Comparison of ENCODE assay signal across 8 cellular contexts in genomic region chr5:150302301-150303069, GRCh38. TPM values are rescaled to one million over a fixed set of nuclear protein-coding genes. Genes with fewer than 3 reads are reported as not detected.
DNase-seq lines count a peak whose midpoint lies in the region; ATAC-seq and TF ChIP-seq lines count a peak whose summit lies in the region.

TSS of gene ARSI (minus strand) at chr5:150302905. CDS start at chr5:150302373, 532 bp downstream.

- H3K27me3 ChIP-seq in WERI-Rb-1 (ENCODE audit: insufficient read depth, low read depth, severe bottlenecking) (no peaks in the 10 kb centered on the region), heart left ventricle (peaks cover 0 to 32% (median 16%) of the 10 kb centered on the region in 9 donors)

- DNase-seq in DMS114 treated with DMSO at 0.1 percent for 48 hours (lab: John Stamatoyannopoulos, UW; ENCODE audit: unreplicated experiment) (peak; percentile 25), WERI-Rb-1 (no peak), heart left ventricle (peak in 4 of 5 donors; percentile 32 to 59 (median 56)), posterior vena cava (ENCODE audit: low spot score) (peak; percentile 87), NCI-H2081 treated with DMSO at 0.1 percent for 48 hours (lab: John Stamatoyannopoulos, UW) (no peak)
- no peak for DNase-seq in activated T-helper 1 cell treated with anti-CD3 and anti-CD28 coated beads, Interleukin-12 subunit alpha, Interleukin-12 subunit beta, Interleukin-2, Interleukin-4 antibody, amounts not matched to agents 30 ng/mL and 10 ng/mL and 1 ng/mL, durations not matched to agents 14 hours and 24 hours and 36 hours (ENCODE audit: low spot score)
- no peak for DNase-seq in activated CD4-positive, alpha-beta T cell treated with anti-CD3 and anti-CD28 coated beads for 4 hours

- no peak for TF ChIP-seq POLR2A in heart left ventricle (IDR thresholded peaks at IDR 0.05)

- peak within 1 kb of the TSS; percentile 65 for H3K27ac ChIP-seq in WERI-Rb-1
- peak within 1 kb of the TSS in 7 of 12 donors; percentile 20 to 73 (median 53) for H3K27ac ChIP-seq in heart left ventricle

- no peaks in the 10 kb centered on the region for H3K9me3 Mint-ChIP-seq in activated T-helper 1 cell treated with anti-CD3 and anti-CD28 coated beads, Interleukin-12 subunit alpha, Interleukin-12 subunit beta, Interleukin-2, Interleukin-4 antibody, amounts not matched to agents 30 ng/mL and 10 ng/mL and 1 ng/mL, durations not matched to agents 14 hours and 24 hours and 36 hours

- ATAC-seq in heart left ventricle (peak in 3 of 4 donors; percentile 44 to 79 (median 77)), HG02970 (IDR thresholded peaks at IDR 0.05; ENCODE audit: low FRiP score, unreplicated experiment) (no peak)

- WGBS in heart left ventricle, 4 donors: 2 to 4% (median 3%) methylated on average over 31 to 63 of the region's 63 CpGs

- TF ChIP-seq CTCF in WERI-Rb-1 (IDR thresholded peaks at IDR 0.05; ENCODE audit: low read depth, low read length) (no peak), heart left ventricle (IDR thresholded peaks at IDR 0.05) (peak in 3 of 12 donors; percentile 25 to 33 (median 28))

- H3K4me3 Mint-ChIP-seq in activated T-helper 1 cell treated with anti-CD3 and anti-CD28 coated beads, Interleukin-12 subunit alpha, Interleukin-12 subunit beta, Interleukin-2, Interleukin-4 antibody, amounts not matched to agents 30 ng/mL and 10 ng/mL and 1 ng/mL, durations not matched to agents 14 hours and 24 hours and 36 hours: no peak within 1 kb of the TSS

- no peaks in the 10 kb centered on the region for H3K36me3 Mint-ChIP-seq in activated T-helper 1 cell treated with anti-CD3 and anti-CD28 coated beads, Interleukin-12 subunit alpha, Interleukin-12 subunit beta, Interleukin-2, Interleukin-4 antibody, amounts not matched to agents 30 ng/mL and 10 ng/mL and 1 ng/mL, durations not matched to agents 14 hours and 24 hours and 36 hours (ENCODE audit: low read depth)

- peaks cover 0 to 34% (median 9%) of the 10 kb centered on the region in 12 donors for H3K4me1 ChIP-seq in heart left ventricle

- H3K36me3 ChIP-seq in WERI-Rb-1: no peaks in the 10 kb centered on the region
- H3K36me3 ChIP-seq in heart left ventricle: no peaks in the 10 kb centered on the region

- no peaks in the 10 kb centered on the region for H3K9me3 ChIP-seq in WERI-Rb-1 (ENCODE audit: severe bottlenecking)
- H3K9me3 ChIP-seq in heart left ventricle: no peaks in the 10 kb centered on the region

- H3K4me1 Mint-ChIP-seq in activated T-helper 1 cell treated with anti-CD3 and anti-CD28 coated beads, Interleukin-12 subunit alpha, Interleukin-12 subunit beta, Interleukin-2, Interleukin-4 antibody, amounts not matched to agents 30 ng/mL and 10 ng/mL and 1 ng/mL, durations not matched to agents 14 hours and 24 hours and 36 hours (ENCODE audit: low read depth): no peaks in the 10 kb centered on the region

- intact Hi-C loops in heart left ventricle (cut with DNase I) (no loop called here), posterior vena cava (cut with DNase I) (no loop called here)
- intact Hi-C loops in activated T-helper 1 cell treated with anti-CD3 and anti-CD28 coated beads, Interleukin-12 subunit alpha, Interleukin-12 subunit beta, Interleukin-2, Interleukin-4 antibody, amounts not matched to agents 30 ng/mL and 10 ng/mL and 1 ng/mL, durations not matched to agents 14 hours and 24 hours and 36 hours (cut with micrococcal nuclease): no loop called here

- peaks cover 34% of the 10 kb centered on the region for H3K27me3 Mint-ChIP-seq in activated T-helper 1 cell treated with anti-CD3 and anti-CD28 coated beads, Interleukin-12 subunit alpha, Interleukin-12 subunit beta, Interleukin-2, Interleukin-4 antibody, amounts not matched to agents 30 ng/mL and 10 ng/mL and 1 ng/mL, durations not matched to agents 14 hours and 24 hours and 36 hours (ENCODE audit: insufficient read depth)

- H3K4me3 ChIP-seq in WERI-Rb-1 (ENCODE audit: low read depth, low read length) (no peak within 1 kb of the TSS), heart left ventricle (peak within 1 kb of the TSS; percentile 7 to 54 (median 38))

- no peak within 1 kb of the TSS for H3K27ac Mint-ChIP-seq in activated T-helper 1 cell treated with anti-CD3 and anti-CD28 coated beads, Interleukin-12 subunit alpha, Interleukin-12 subunit beta, Interleukin-2, Interleukin-4 antibody, amounts not matched to agents 30 ng/mL and 10 ng/mL and 1 ng/mL, durations not matched to agents 14 hours and 24 hours and 36 hours

RNA-seq across cellular contexts. Expression of gene ARSI, which starts in this region (rescaled TPM):
- total RNA-seq in heart left ventricle: under 1 TPM in 7 of 9 donors, not detected in 2; 0.12 to 0.95 (median 0.35) TPM
- under 1 TPM in 1 of 2 donors, not detected in 1; 0.68 TPM for polyA plus RNA-seq in heart left ventricle
- total RNA-seq in posterior vena cava: 1 to 10 TPM; 1.3 to 1.9 TPM
- total RNA-seq in activated T-helper 1 cell treated with anti-CD3 and anti-CD28 coated beads, Interleukin-12 subunit alpha, Interleukin-12 subunit beta, Interleukin-2, Interleukin-4 antibody, amounts not matched to agents 30 ng/mL and 10 ng/mL and 1 ng/mL, durations not matched to agents 14 hours and 24 hours and 36 hours: not detected in 2 replicates

Comparison
In these comparisons a context has a peak if more than half of its experiments do, and no peak if none do; other contexts are left out.
1. Peak in DNase-seq, ATAC-seq, H3K4me3 ChIP-seq and H3K27ac ChIP-seq in heart left ventricle; RNA of the gene not detected or under 1 TPM.
2. DNase-seq: peak in DMS114 treated with DMSO at 0.1 percent for 48 hours (single experiment) and posterior vena cava (single experiment); none in WERI-Rb-1 (single experiment), activated T-helper 1 cell treated with anti-CD3 and anti-CD28 coated beads, Interleukin-12 subunit alpha, Interleukin-12 subunit beta, Interleukin-2, Interleukin-4 antibody, amounts not matched to agents 30 ng/mL and 10 ng/mL and 1 ng/mL, durations not matched to agents 14 hours and 24 hours and 36 hours (single experiment), activated CD4-positive, alpha-beta T cell treated with anti-CD3 and anti-CD28 coated beads for 4 hours (0 of 2) and NCI-H2081 treated with DMSO at 0.1 percent for 48 hours (single experiment).